10 cellular contexts compared by ENCODE assay signal in the genomic region with DNA sequence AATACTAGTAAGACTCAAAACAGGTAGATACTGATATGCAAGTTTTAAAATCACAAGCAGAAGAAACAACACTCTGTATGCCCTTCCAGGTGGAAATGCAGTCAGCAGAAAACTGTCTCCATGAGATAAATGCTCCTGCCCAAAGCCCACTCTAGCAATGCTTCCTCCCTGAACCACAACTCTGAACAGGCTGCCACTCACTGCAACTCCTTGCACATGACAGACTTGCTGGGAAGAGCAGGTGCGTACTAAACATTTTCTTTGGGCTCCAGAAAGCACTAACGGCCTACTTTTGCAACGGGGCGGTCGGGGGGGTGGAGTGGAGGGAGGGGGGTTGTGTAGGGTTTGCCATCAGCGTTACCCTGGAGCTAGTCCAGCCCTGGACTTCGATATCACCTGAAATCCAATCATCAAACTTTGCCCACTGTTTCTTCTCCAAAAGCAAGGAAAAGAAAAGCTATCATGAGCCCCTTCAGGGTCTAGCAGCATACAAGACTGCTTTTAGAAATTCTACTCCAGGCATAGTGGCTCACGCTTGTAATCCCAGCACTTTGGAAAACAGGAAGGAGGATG. TPM values are rescaled to one million over a fixed set of nuclear protein-coding genes. Genes with fewer than 3 reads are reported as not detected.
A peak's percentile ranks its signal among the peaks of the same experiment; 100 is the strongest.
DNase-seq lines count a peak whose midpoint lies in the region; ATAC-seq, FAIRE-seq and TF ChIP-seq lines count a peak whose summit lies in the region.
"Had no signal": no experiment of that assay in that cellular context is flagged by ENCODE, and none has a peak within 500 bp of the region (broad histone marks: within the 10 kb centered on the region; RNA-seq: fewer than 3 reads in every experiment).

No MANE protein-coding gene starts in this region.

- 24 to 60% methylated on average over 2 to 8 of the region's 8 CpGs for WGBS in upper lobe of left lung, 2 donors

- no peak overlapping the region for H2AFZ ChIP-seq in keratinocyte (ENCODE audit: control insufficient read depth, low read length)
- H2AFZ ChIP-seq: parathyroid adenoma had no signal

- dilution Hi-C loops in keratinocyte (cut with MboI; ENCODE audit: extremely low pct_ligation_motif_present, low sequenced_read_pairs): no loop called here

- POLR2A ChIA-PET in MCF 10A (lab: Yijun Ruan, JAX): interaction anchor here (0.6 to 5.4 kb wide), 17 partner anchors 8 to 1638 kb away, joined by 3 to 55 read pairs (median 10); partner anchors contain the start of genes ANKRD11 and SPG7

- H3K4me2 ChIP-seq in keratinocyte (ENCODE audit: control insufficient read depth, extremely low read depth, insufficient read depth, low read depth, low read length): peak overlapping the region; percentile 91

- FAIRE-seq in keratinocyte (lab: Jason Lieb, UNC): no peak

- no peaks in the 10 kb centered on the region for H3K36me3 ChIP-seq in breast epithelium
- peaks cover 0 to 9% of the 10 kb centered on the region in 2 experiments for H3K36me3 ChIP-seq in keratinocyte (ENCODE audit: control insufficient read depth in 2 of 2, extremely low read depth in 1 of 2, insufficient read depth in 2 of 2, low read length in 2 of 2)
- no peaks in the 10 kb centered on the region for H3K36me3 ChIP-seq in upper lobe of left lung
- H3K36me3 ChIP-seq in uterus: no peaks in the 10 kb centered on the region

- BruUV-seq in MCF 10A (replicated peaks; lab: Mats Ljungman, UMichigan): no TSS peak

- intact Hi-C loops in MCF 10A (cut with micrococcal nuclease): loop anchor here (5.0 kb wide), 2 partner anchors 43 to 47 kb away; no protein-coding TSS in a partner anchor
- intact Hi-C loops in breast epithelium (cut with DNase I; ENCODE audit: low total_unique reads): no loop called here
- intact Hi-C loops in uterus (cut with DNase I; ENCODE audit: low total_unique reads): no loop called here

- ATAC-seq in T-helper 17 cell (no peak), upper lobe of left lung (ENCODE audit: low FRiP score in 2 of 2) (no peak)

- peak overlapping the region; percentile 95 for H3K27ac Mint-ChIP-seq in MCF 10A (ENCODE audit: low read depth, unreplicated experiment)
- H3K27ac Mint-ChIP-seq in T-helper 17 cell: peak overlapping the region; percentile 88

- H3K36me3 Mint-ChIP-seq in MCF 10A (ENCODE audit: insufficient read depth, unreplicated experiment) (peaks cover 30% of the 10 kb centered on the region), T-helper 17 cell (ENCODE audit: low read depth) (peaks cover 3% of the 10 kb centered on the region)

- H3K79me2 ChIP-seq in keratinocyte (ENCODE audit: control insufficient read depth, insufficient read depth, low read length): peaks cover 94% of the 10 kb centered on the region

- H3K4me3 ChIP-seq in breast epithelium: no peak overlapping the region
- no peak overlapping the region for H3K4me3 ChIP-seq in keratinocyte (ENCODE audit: control insufficient read depth in 2 of 3, extremely low read depth in 1 of 3, insufficient read depth in 2 of 3, low read depth in 1 of 3, low read length in 3 of 3)
- no peak overlapping the region for H3K4me3 ChIP-seq in upper lobe of left lung
- no peak overlapping the region for H3K4me3 ChIP-seq in uterus
- H3K4me3 ChIP-seq: dorsolateral prefrontal cortex had no signal

- no peak for TF ChIP-seq CTCF in MCF 10A (IDR thresholded peaks at IDR 0.05; ENCODE audit: unreplicated experiment)
- no peak for TF ChIP-seq CTCF in breast epithelium (IDR thresholded peaks at IDR 0.05)
- TF ChIP-seq CTCF in keratinocyte (optimal IDR thresholded peaks at IDR 0.05 in 1 of 3, IDR thresholded peaks at IDR 0.05 in 1 of 3, conservative IDR thresholded peaks at IDR 0.05 in 1 of 3; ENCODE audit: extremely low read depth in 1 of 3, insufficient read depth in 2 of 3, low read length in 3 of 3): no peak
- TF ChIP-seq CTCF in upper lobe of left lung (IDR thresholded peaks at IDR 0.05): no peak
- TF ChIP-seq CTCF in uterus (IDR thresholded peaks at IDR 0.05): no peak

- H3K27ac ChIP-seq in breast epithelium (peak overlapping the region in 1 of 2 donors; percentile 30), keratinocyte (ENCODE audit: control insufficient read depth, insufficient read depth, low read length) (peak overlapping the region; percentile 93), upper lobe of left lung (peak overlapping the region in 3 of 4 donors; percentile 3 to 70 (median 4)), uterus (peak overlapping the region in 1 of 2 donors; percentile 15)

- H3K4me1 Mint-ChIP-seq in MCF 10A (ENCODE audit: insufficient read depth, unreplicated experiment) (peaks cover 49% of the 10 kb centered on the region), T-helper 17 cell (peaks cover 77% of the 10 kb centered on the region)

- H3K27me3 Mint-ChIP-seq in MCF 10A (ENCODE audit: insufficient read depth, unreplicated experiment) (no peaks in the 10 kb centered on the region), T-helper 17 cell (no peaks in the 10 kb centered on the region)

- H3K27me3 ChIP-seq in breast epithelium (no peaks in the 10 kb centered on the region), keratinocyte (ENCODE audit: control insufficient read depth, extremely low read depth, insufficient read depth, low read length) (no peaks in the 10 kb centered on the region), upper lobe of left lung (no peaks in the 10 kb centered on the region), uterus (no peaks in the 10 kb centered on the region)
- H3K27me3 ChIP-seq: dorsolateral prefrontal cortex had no signal

- peaks cover 10% of the 10 kb centered on the region for H3K9me1 ChIP-seq in keratinocyte (ENCODE audit: control insufficient read depth, extremely low read depth, insufficient read depth, low read length)

- peaks cover 65% of the 10 kb centered on the region for H4K20me1 ChIP-seq in keratinocyte (ENCODE audit: control insufficient read depth, extremely low read depth, insufficient read depth, low read length)

- no peaks in the 10 kb centered on the region for H3K9me3 Mint-ChIP-seq in MCF 10A (ENCODE audit: unreplicated experiment)

- H3K4me3 Mint-ChIP-seq in MCF 10A (ENCODE audit: unreplicated experiment): peak overlapping the region; percentile 68
- H3K4me3 Mint-ChIP-seq in T-helper 17 cell: peak overlapping the region; percentile 69

- CTCF ChIA-PET in MCF 10A (lab: Yijun Ruan, JAX): interaction anchor here (0.6 to 1.4 kb wide), 4 partner anchors 8 to 40 kb away, joined by 3 to 5 read pairs (median 4); no protein-coding TSS in a partner anchor

- DNase-seq in MCF 10A (ENCODE audit: unreplicated experiment) (no peak), breast epithelium (ENCODE audit: low spot score in 2 of 2) (no peak), T-helper 17 cell (no peak), keratinocyte (ENCODE audit: low read depth, low spot score) (no peak), upper lobe of left lung (no peak), uterus (no peak), OCI-M1 (lab: John Stamatoyannopoulos, UW) (no peak), NCI-H526 treated with DMSO at 0.1 percent for 48 hours (lab: John Stamatoyannopoulos, UW) (no peak)
- DNase-seq: dorsolateral prefrontal cortex had no signal

- peak overlapping the region; percentile 11 for H3K9ac ChIP-seq in keratinocyte (ENCODE audit: control insufficient read depth, extremely low read depth, insufficient read depth, low read length)
- H3K9ac ChIP-seq: parathyroid adenoma had no signal

- H3K9me3 ChIP-seq in breast epithelium (no peaks in the 10 kb centered on the region), T-helper 17 cell (ENCODE audit: control insufficient read depth, low read length, poor library complexity, severe bottlenecking) (no peaks in the 10 kb centered on the region), keratinocyte (ENCODE audit: control insufficient read depth, low read depth, low read length) (no peaks in the 10 kb centered on the region), upper lobe of left lung (no peaks in the 10 kb centered on the region), uterus (no peaks in the 10 kb centered on the region)

- H3K4me1 ChIP-seq in breast epithelium: peaks cover 5 to 26% of the 10 kb centered on the region in 2 donors
- H3K4me1 ChIP-seq in keratinocyte (ENCODE audit: control insufficient read depth, extremely low read depth, insufficient read depth, low read length): peaks cover 58% of the 10 kb centered on the region
- H3K4me1 ChIP-seq in upper lobe of left lung: peaks cover 74 to 100% (median 87%) of the 10 kb centered on the region in 4 donors
- H3K4me1 ChIP-seq in uterus: peaks cover 4 to 19% of the 10 kb centered on the region in 2 donors

- TF ChIP-seq EP300 in upper lobe of left lung (IDR thresholded peaks at IDR 0.05): no peak

- TF ChIP-seq POLR2A in breast epithelium (IDR thresholded peaks at IDR 0.05): no peak
- TF ChIP-seq POLR2A in upper lobe of left lung (IDR thresholded peaks at IDR 0.05): no peak
- no peak for TF ChIP-seq POLR2A in uterus (IDR thresholded peaks at IDR 0.05)

RNA-seq across cellular contexts. Expression of gene ANKRD11, which starts 46.1 kb away (rescaled TPM):
- total RNA-seq in MCF 10A (2022): 218 and 237 TPM in 2 replicates
- total RNA-seq in breast epithelium: 10 to 100 TPM; 64.0 to 79.0 (median 69.2) TPM
- 100 to 1,000 TPM; 197 to 251 TPM for total RNA-seq in T-helper 17 cell
- 23.8 to 48.1 TPM (median 30.1 TPM) in 3 replicates for polyA plus RNA-seq in keratinocyte
- 213 TPM for polyA plus RNA-seq in keratinocyte (2011; ENCODE audit: low read depth)
- 28.2 and 41.3 TPM in 2 replicates for polyA plus RNA-seq in keratinocyte (2011; cell fraction: cytosol; rRNA removed)
- polyA plus RNA-seq in keratinocyte (2011; cell fraction: nucleus; rRNA removed): 136 and 154 TPM in 2 replicates
- 64.1 and 79.3 TPM in 2 replicates for polyA plus RNA-seq in keratinocyte (2012; ENCODE audit: low replicate concordance)
- polyA minus RNA-seq in keratinocyte: 22.4 to 90.7 TPM (median 67.2 TPM) in 3 replicates
- 44.5 TPM for polyA minus RNA-seq in keratinocyte (2011; cell fraction: cytosol; rRNA and poly(A)+ RNA removed)
- 81.8 and 119 TPM in 2 replicates for polyA minus RNA-seq in keratinocyte (2011; cell fraction: nucleus; rRNA and poly(A)+ RNA removed)
- total RNA-seq in upper lobe of left lung: 100 to 1,000 TPM in 5 of 6 donors, 10 to 100 TPM in 1; 92.4 to 313 (median 134) TPM
- 100 to 1,000 TPM in 1 of 4 donors, 10 to 100 TPM in 3; 20.5 to 182 (median 45.5) TPM for total RNA-seq in uterus
